In genomic region chr1:118928739-118929554, GRCh38 we compare ENCODE assay signal across 12 cellular contexts. TPM values are rescaled to one million over a fixed set of nuclear protein-coding genes. Genes with fewer than 3 reads are reported as not detected.
DNase-seq lines count a peak whose midpoint lies in the region; ATAC-seq and TF ChIP-seq lines count a peak whose summit lies in the region.
"Had no signal": no experiment of that assay in that cellular context is flagged by ENCODE, and none has a peak within 500 bp of the region (broad histone marks: within the 10 kb centered on the region; RNA-seq: fewer than 3 reads in every experiment).

No MANE protein-coding gene starts in this region.

- H4K20me1 ChIP-seq in Karpas-422 (ENCODE audit: insufficient read depth, low read depth, low read length): no peaks in the 10 kb centered on the region

- peak overlapping the region; percentile 93 for H3K27ac ChIP-seq in Karpas-422 (ENCODE audit: low read length)
- H3K27ac ChIP-seq: Peyer's patch, right atrium auricular region had no signal

- no peak overlapping the region for H2AFZ ChIP-seq in Karpas-422 (ENCODE audit: low read length)

- H3K4me3 ChIP-seq in Karpas-422 (ENCODE audit: low read length) (no peak overlapping the region), astrocyte of the spinal cord (ENCODE audit: low read depth, low read length) (no peak overlapping the region)
- H3K4me3 ChIP-seq: Peyer's patch, right atrium auricular region had no signal

- no peak for ATAC-seq in GM19452 (IDR thresholded peaks at IDR 0.05; ENCODE audit: unreplicated experiment)

- H3K79me2 ChIP-seq in Karpas-422 (ENCODE audit: low read length): no peaks in the 10 kb centered on the region

- peaks cover 39% of the 10 kb centered on the region for H3K4me1 ChIP-seq in Karpas-422 (ENCODE audit: low read length)
- H3K4me1 ChIP-seq: Peyer's patch, right atrium auricular region had no signal

- DNase-seq in GM10248 (ENCODE audit: extremely low spot score) (peak; percentile 9), Karpas-422 (peak; percentile 84), astrocyte of the spinal cord (ENCODE audit: low read depth, low spot score) (peak; percentile 25), kidney glomerular epithelial cell (lab: John Stamatoyannopoulos, UW) (peak; percentile 57), NCI-H2196 (lab: John Stamatoyannopoulos, UW; ENCODE audit: unreplicated experiment) (no peak), NCI-H2107 treated with DMSO at 0.1 percent for 48 hours (lab: John Stamatoyannopoulos, UW; ENCODE audit: unreplicated experiment) (no peak)
- no peak for DNase-seq in central memory CD4-positive, alpha-beta T cell
- DNase-seq: DMS79 treated with DMSO at 0.1 percent for 48 hours, kidney had no signal

- CTCF ChIA-PET in GM10248 (lab: Yijun Ruan, JAX): interaction anchor here (1.0 kb wide), 1 partner anchor 22 kb away, joined by 3 read pairs; no protein-coding TSS in a partner anchor

- H3K9ac ChIP-seq in Karpas-422 (ENCODE audit: low read length): no peak overlapping the region

- H3K9me2 ChIP-seq in Karpas-422 (replicated peaks; ENCODE audit: insufficient read depth, low read length): no peaks in the 10 kb centered on the region

- H3K4me2 ChIP-seq in Karpas-422 (ENCODE audit: low read depth, low read length, poor library complexity, severe bottlenecking): no peak overlapping the region

- no peaks in the 10 kb centered on the region for H3K27me3 ChIP-seq in Karpas-422 (ENCODE audit: low read length)
- H3K27me3 ChIP-seq: Peyer's patch, right atrium auricular region had no signal

- H3K36me3 ChIP-seq in Karpas-422 (ENCODE audit: insufficient read depth, low read length): no peaks in the 10 kb centered on the region
- H3K36me3 ChIP-seq: Peyer's patch, right atrium auricular region had no signal

- no peaks in the 10 kb centered on the region for H3K9me3 ChIP-seq in Karpas-422 (ENCODE audit: low read length)
- H3K9me3 ChIP-seq: Peyer's patch, right atrium auricular region had no signal

- in situ Hi-C loops in astrocyte of the spinal cord (cut with HindIII; ENCODE audit: low sequenced_read_pairs): no loop called here

- POLR2A ChIA-PET in GM10248 (lab: Yijun Ruan, JAX): no interaction called here

- TF ChIP-seq CTCF in GM10248 (IDR thresholded peaks at IDR 0.05; ENCODE audit: control extremely low read depth, extremely low read depth, low read depth, missing control alignments) (no peak), astrocyte of the spinal cord (IDR thresholded peaks at IDR 0.05; ENCODE audit: low read depth, low read length) (no peak)

RNA-seq across cellular contexts. Expression of gene TBX15, which starts 59.2 kb away (rescaled TPM):
- total RNA-seq in Karpas-422 (2014; rRNA removed; shearing (Covaris generic); ENCODE audit: low replicate concordance): not detected in 2 replicates

Comparison
In these comparisons a context has a peak if more than half of its experiments do, and no peak if none do; other contexts are left out.
1. DNase-seq: peak in GM10248 (single experiment), Karpas-422 (single experiment), astrocyte of the spinal cord (single experiment) and kidney glomerular epithelial cell (single experiment); none in NCI-H2196 (single experiment), central memory CD4-positive, alpha-beta T cell (single experiment) and NCI-H2107 treated with DMSO at 0.1 percent for 48 hours (single experiment).